Comparison of ENCODE assay signal across 10 cellular contexts in the genomic region with DNA sequence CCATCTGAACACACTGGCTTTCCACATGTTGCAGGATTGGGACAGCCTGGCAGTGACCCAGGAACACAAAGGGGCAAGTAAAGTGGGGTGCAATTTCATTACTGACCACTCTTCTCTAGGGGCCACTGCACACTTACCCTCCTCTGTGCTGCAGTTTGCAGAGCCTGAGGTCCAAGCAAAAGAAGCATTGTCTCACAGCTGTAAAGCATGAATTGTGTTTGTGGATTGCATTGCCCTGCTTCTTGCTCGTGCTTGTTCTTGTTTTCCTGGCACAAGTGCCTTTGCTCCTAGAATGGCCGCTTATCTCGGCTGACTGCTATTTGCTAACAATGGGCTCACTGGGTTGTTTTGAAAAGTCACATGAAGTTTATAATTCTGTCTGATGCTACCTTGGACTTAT.
A peak's percentile ranks its signal among the peaks of the same experiment; 100 is the strongest.
DNase-seq lines count a peak whose midpoint lies in the region; ATAC-seq, FAIRE-seq and TF ChIP-seq lines count a peak whose summit lies in the region.
"Had no signal": no experiment of that assay in that cellular context is flagged by ENCODE, and none has a peak within 500 bp of the region (broad histone marks: within the 10 kb centered on the region; RNA-seq: fewer than 3 reads in every experiment).

No MANE protein-coding gene starts in this region.

- H3K9me3 ChIP-seq in fibroblast of lung (ENCODE audit: control insufficient read depth, insufficient read depth, low read depth, low read length) (no peaks in the 10 kb centered on the region), upper lobe of right lung (no peaks in the 10 kb centered on the region)

- no peak for FAIRE-seq in urothelium cell line (lab: Jason Lieb, UNC)
- FAIRE-seq: islet of Langerhans had no signal

- DNase-seq in DMS79 treated with DMSO at 0.1 percent for 48 hours (lab: John Stamatoyannopoulos, UW) (peak; percentile 25), DMS79 (lab: John Stamatoyannopoulos, UW) (no peak), fibroblast of lung (ENCODE audit: low read depth in 2 of 2) (peak; percentile 31 to 61), lung microvascular endothelial cell (ENCODE audit: low read depth in 2 of 2) (peak; percentile 16 to 19), upper lobe of right lung (no peak), urothelium cell line (ENCODE audit: low spot score) (no peak), NOMO-1 treated with dmso at 0.1 percent for 144 hours (lab: John Stamatoyannopoulos, UW; ENCODE audit: unreplicated experiment) (no peak), hepatic stellate cell (ENCODE audit: low spot score) (no peak)
- DNase-seq: 8988T had no signal

- H3K27ac ChIP-seq in fibroblast of lung (ENCODE audit: insufficient read depth, low read length) (no peak overlapping the region), upper lobe of right lung (peak overlapping the region; percentile 49)

- no peaks in the 10 kb centered on the region for H3K27me3 ChIP-seq in fibroblast of lung (ENCODE audit: control insufficient read depth, insufficient read depth, low read length)
- no peaks in the 10 kb centered on the region for H3K27me3 ChIP-seq in upper lobe of right lung

- H4K20me1 ChIP-seq in fibroblast of lung (ENCODE audit: control insufficient read depth, extremely low read depth, insufficient read depth, low read length): no peaks in the 10 kb centered on the region

- no peak overlapping the region for H3K4me2 ChIP-seq in fibroblast of lung (ENCODE audit: extremely low read depth, insufficient read depth, low read length)

- H3K79me2 ChIP-seq in fibroblast of lung (ENCODE audit: control insufficient read depth, insufficient read depth, low read length): no peaks in the 10 kb centered on the region

- H2AFZ ChIP-seq in fibroblast of lung (ENCODE audit: low read length): no peak overlapping the region

- H3K36me3 ChIP-seq in fibroblast of lung (ENCODE audit: control insufficient read depth, insufficient read depth, low read length) (no peaks in the 10 kb centered on the region), upper lobe of right lung (no peaks in the 10 kb centered on the region)

- peak; percentile 36 for ATAC-seq in upper lobe of right lung

- TF ChIP-seq CTCF in fibroblast of lung (conservative IDR thresholded peaks at IDR 0.05 in 1 of 2, IDR thresholded peaks at IDR 0.05 in 1 of 2; ENCODE audit: low read depth in 1 of 2, low read length in 2 of 2) (no peak), upper lobe of right lung (IDR thresholded peaks at IDR 0.05) (no peak)

- no peak overlapping the region for H3K9ac ChIP-seq in fibroblast of lung (ENCODE audit: insufficient read depth, low read length)

- H3K4me1 ChIP-seq in fibroblast of lung (ENCODE audit: control insufficient read depth, extremely low read depth, insufficient read depth, low read length) (peaks cover 26% of the 10 kb centered on the region), upper lobe of right lung (peaks cover 28% of the 10 kb centered on the region)

- H3K4me3 ChIP-seq in fibroblast of lung (replicated peaks in 1 of 4; ENCODE audit: control extremely low read depth in 1 of 4, insufficient read depth in 1 of 4, low read depth in 3 of 4, low read length in 4 of 4) (no peak overlapping the region), upper lobe of right lung (no peak overlapping the region)

- intact Hi-C loops in upper lobe of right lung (cut with DNase I): no loop called here

Comparison
In these comparisons a context has a peak if more than half of its experiments do, and no peak if none do; other contexts are left out.
1. DNase-seq: peak in DMS79 treated with DMSO at 0.1 percent for 48 hours (single experiment), fibroblast of lung (2 of 2) and lung microvascular endothelial cell (2 of 2); none in DMS79 (single experiment), upper lobe of right lung (single experiment), urothelium cell line (single experiment), NOMO-1 treated with dmso at 0.1 percent for 144 hours (single experiment) and hepatic stellate cell (single experiment).